ENCODE assay signal across 2 cellular contexts in genomic region chr19:50794778-50795664, GRCh38.
TF ChIP-seq lines count a peak whose summit lies in the region.

No MANE protein-coding gene starts in this region.

TF ChIP-seq in HEK293, 187 proteins besides CTCF, POLR2A, EP300 and RAD21 (continued from another document and continues in another):
- TF ChIP-seq ZBTB11 (tag by site-specific recombination; conservative IDR thresholded peaks at IDR 0.05; ENCODE audit: low read depth) (0 out of 2 replicates have a peak, but pooled peaks have one; percentile 4), ZBTB7A (tag by site-specific recombination; IDR thresholded peaks at IDR 0.05; ENCODE audit: low read depth) (peak; percentile 30; the same call in 1 of the 2 replicates), ZNF843 (tag by site-specific recombination; IDR thresholded peaks at IDR 0.05) (peak; percentile 65), ZNF391 (tag by site-specific recombination; IDR thresholded peaks at IDR 0.05; ENCODE audit: borderline replicate concordance, low read depth) (peak; percentile 6; the same call in 1 of the 2 replicates), ZNF18 (tag by site-specific recombination; IDR thresholded peaks at IDR 0.05) (peak; percentile 95), OVOL3 (tag by site-specific recombination; IDR thresholded peaks at IDR 0.05) (0 out of 2 replicates have a peak, but pooled peaks have one; percentile 8), FEZF1 (tag by site-specific recombination; IDR thresholded peaks at IDR 0.05) (no peak), ZNF174 (tag by site-specific recombination; IDR thresholded peaks at IDR 0.05) (no peak), ZNF23 (tag by site-specific recombination; IDR thresholded peaks at IDR 0.05; ENCODE audit: borderline replicate concordance) (no peak), TCF7L2 (IDR thresholded peaks at IDR 0.05; ENCODE audit: borderline replicate concordance, low read depth, low read length) (no peak), EGR2 (tag by site-specific recombination; IDR thresholded peaks at IDR 0.05; ENCODE audit: low read depth) (peak; percentile 54), ZNF121 (tag by site-specific recombination; IDR thresholded peaks at IDR 0.05) (no peak), PATZ1 (tag by site-specific recombination; IDR thresholded peaks at IDR 0.05) (peak; percentile 96), ZBTB20 (tag by site-specific recombination; IDR thresholded peaks at IDR 0.05) (peak; percentile 67; the same call in 1 of the 2 replicates), KLF17 (tag by site-specific recombination; IDR thresholded peaks at IDR 0.05) (no peak), SCRT2 (tag by site-specific recombination; IDR thresholded peaks at IDR 0.05) (peak; percentile 41; the same call in 1 of the 2 replicates), SP7 (tag by site-specific recombination; IDR thresholded peaks at IDR 0.05) (peak; percentile 50; the same call in 1 of the 2 replicates), ZNF777 (tag by site-specific recombination; IDR thresholded peaks at IDR 0.05; ENCODE audit: borderline replicate concordance) (no peak), ZNF529 (tag by site-specific recombination; IDR thresholded peaks at IDR 0.05; ENCODE audit: insufficient replicate concordance) (no peak), BCL11B (tag by site-specific recombination; IDR thresholded peaks at IDR 0.05; ENCODE audit: low read depth) (peak; percentile 89), GLI2 (tag by site-specific recombination; IDR thresholded peaks at IDR 0.05; ENCODE audit: borderline replicate concordance, low read depth) (no peak)

TF ChIP-seq in HepG2, 621 proteins besides CTCF, POLR2A, EP300 and RAD21 (continued from another document and continues in another):
- TF ChIP-seq MTA1 (CRISPR knock-in tag; IDR thresholded peaks at IDR 0.05; ENCODE audit: borderline replicate concordance) (peak; percentile 19; the same call in 1 of the 2 replicates), TBL1XR1 (IDR thresholded peaks at IDR 0.05; ENCODE audit: borderline replicate concordance, low read length, partially characterized antibody) (no peak), FOXP1 (IDR thresholded peaks at IDR 0.05) (no peak), FOXP1 (CRISPR knock-in tag; IDR thresholded peaks at IDR 0.05) (no peak), HNRNPLL (IDR thresholded peaks at IDR 0.05; ENCODE audit: low read depth, low read length, poor library complexity, severe bottlenecking) (peak; percentile 45), ZNF703 (CRISPR knock-in tag; IDR thresholded peaks at IDR 0.05; ENCODE audit: borderline replicate concordance) (no peak), RNF219 (CRISPR knock-in tag; IDR thresholded peaks at IDR 0.05) (no peak), NRL (CRISPR knock-in tag; IDR thresholded peaks at IDR 0.05; ENCODE audit: borderline replicate concordance) (peak; percentile 69; the same call in 1 of the 2 replicates), KDM5B (CRISPR knock-in tag; IDR thresholded peaks at IDR 0.05; ENCODE audit: borderline replicate concordance) (no peak), ZNF740 (CRISPR knock-in tag; IDR thresholded peaks at IDR 0.05) (no peak), TARDBP (CRISPR knock-in tag; IDR thresholded peaks at IDR 0.05) (peak; percentile 47), REPIN1 (CRISPR knock-in tag; IDR thresholded peaks at IDR 0.05; ENCODE audit: borderline replicate concordance, low read depth) (peak; percentile 69; the same call in 1 of the 2 replicates), ZNF263 (CRISPR knock-in tag; IDR thresholded peaks at IDR 0.05) (no peak), POLR2G (IDR thresholded peaks at IDR 0.05; ENCODE audit: low read depth, low read length) (peak; percentile 85), HNRNPL (IDR thresholded peaks at IDR 0.05; ENCODE audit: low read depth, low read length) (peak; percentile 71; the same call in 1 of the 2 replicates), TRAFD1 (CRISPR knock-in tag; IDR thresholded peaks at IDR 0.05; ENCODE audit: borderline replicate concordance) (no peak), ZFYVE20 (CRISPR knock-in tag; IDR thresholded peaks at IDR 0.05; ENCODE audit: borderline replicate concordance, low read depth) (0 out of 2 replicates have a peak, but pooled peaks have one; percentile 46), ZNF318 (CRISPR knock-in tag; IDR thresholded peaks at IDR 0.05) (peak; percentile 18; the same call in 1 of the 2 replicates), ZSCAN20 (CRISPR knock-in tag; IDR thresholded peaks at IDR 0.05; ENCODE audit: borderline replicate concordance) (no peak), ARNTL (CRISPR knock-in tag; IDR thresholded peaks at IDR 0.05) (no peak), PRDM4 (CRISPR knock-in tag; IDR thresholded peaks at IDR 0.05; ENCODE audit: borderline replicate concordance) (no peak), MBD4 (IDR thresholded peaks at IDR 0.05; ENCODE audit: borderline replicate concordance, low read length) (peak; percentile 13; the same call in 1 of the 2 replicates), ZNF253 (CRISPR knock-in tag; IDR thresholded peaks at IDR 0.05; ENCODE audit: borderline replicate concordance) (no peak), KLF11 (CRISPR knock-in tag; IDR thresholded peaks at IDR 0.05) (no peak), ZNF383 (CRISPR knock-in tag; IDR thresholded peaks at IDR 0.05; ENCODE audit: borderline replicate concordance) (no peak), SKIL (CRISPR knock-in tag; IDR thresholded peaks at IDR 0.05; ENCODE audit: borderline replicate concordance) (no peak), TBX2 (CRISPR knock-in tag; IDR thresholded peaks at IDR 0.05; ENCODE audit: borderline replicate concordance) (0 out of 2 replicates have a peak, but pooled peaks have one; percentile 26), ZNF780A (CRISPR knock-in tag; IDR thresholded peaks at IDR 0.05) (0 out of 2 replicates have a peak, but pooled peaks have one; percentile 53), ZNF879 (CRISPR knock-in tag; IDR thresholded peaks at IDR 0.05) (no peak), ZNF781 (CRISPR knock-in tag; IDR thresholded peaks at IDR 0.05; ENCODE audit: borderline replicate concordance, not compliant biosample characterization) (no peak), ZNF629 (CRISPR knock-in tag; conservative IDR thresholded peaks at IDR 0.05) (no peak), ARNT2 (CRISPR knock-in tag; IDR thresholded peaks at IDR 0.05; ENCODE audit: low read depth) (0 out of 2 replicates have a peak, but pooled peaks have one; percentile 29), ZNF746 (CRISPR knock-in tag; IDR thresholded peaks at IDR 0.05) (no peak), JDP2 (CRISPR knock-in tag; IDR thresholded peaks at IDR 0.05; ENCODE audit: borderline replicate concordance) (0 out of 2 replicates have a peak, but pooled peaks have one; percentile 30), ZNF343 (CRISPR knock-in tag; IDR thresholded peaks at IDR 0.05) (no peak)
